Comparison of ENCODE assay signal across 16 cellular contexts in the genomic region with DNA sequence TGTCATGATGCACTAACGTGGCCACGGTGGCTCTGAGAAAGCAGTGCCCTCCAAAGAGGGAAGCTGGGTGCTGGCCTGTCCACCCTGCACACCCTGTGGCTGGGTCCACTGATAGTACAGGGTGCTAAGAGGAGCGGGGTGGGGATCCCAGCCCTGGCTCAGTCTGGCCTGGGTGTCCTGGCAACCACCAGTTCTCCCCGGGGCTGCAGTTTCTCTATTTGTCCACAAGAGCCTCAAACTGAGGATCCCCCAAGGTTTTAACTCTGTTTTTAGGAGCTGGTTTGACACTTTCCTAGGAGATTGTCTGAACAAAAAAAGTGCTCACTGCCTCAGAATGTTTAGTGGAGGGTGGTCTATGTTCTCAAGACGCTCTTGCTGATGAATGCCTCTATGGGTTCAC. TPM values are rescaled to one million over a fixed set of nuclear protein-coding genes. Genes with fewer than 3 reads are reported as not detected.
DNase-seq lines count a peak whose midpoint lies in the region; ATAC-seq and TF ChIP-seq lines count a peak whose summit lies in the region.
"Had no signal": no experiment of that assay in that cellular context is flagged by ENCODE, and none has a peak within 500 bp of the region (broad histone marks: within the 10 kb centered on the region; RNA-seq: fewer than 3 reads in every experiment).

No MANE protein-coding gene starts in this region.

- H3F3A ChIP-seq in Loucy (ENCODE audit: low read depth), result no peaks in the 10 kb centered on the region

- no peaks in the 10 kb centered on the region for H3K27me3 ChIP-seq in Loucy (ENCODE audit: insufficient read depth, low read length, poor library complexity, severe bottlenecking)
- peaks cover 67% of the 10 kb centered on the region for H3K27me3 ChIP-seq in endodermal cell (ENCODE audit: control insufficient read depth, insufficient read depth, low read length, poor library complexity, severe bottlenecking)
- H3K27me3 ChIP-seq in osteoblast (ENCODE audit: insufficient read depth, low read length), result peaks cover 26% of the 10 kb centered on the region
- H3K27me3 ChIP-seq in heart left ventricle, result no peaks in the 10 kb centered on the region

- intact Hi-C loops in activated CD4-positive, alpha-beta T cell treated with anti-CD3 and anti-CD28 coated beads for 36 hours (cut with DNase I, micrococcal nuclease), result no loop called here
- intact Hi-C loops in heart left ventricle (cut with DNase I), result no loop called here
- intact Hi-C loops in activated T-helper 1 cell treated with anti-CD3 and anti-CD28 coated beads, Interleukin-12 subunit alpha, Interleukin-12 subunit beta, Interleukin-2, Interleukin-4 antibody, amounts not matched to agents 30 ng/mL and 10 ng/mL and 1 ng/mL, durations not matched to agents 14 hours and 24 hours and 36 hours (cut with micrococcal nuclease), result no loop called here

- peak; percentile 27 for ATAC-seq in activated CD4-positive, alpha-beta T cell treated with anti-CD3 and anti-CD28 coated beads for 36 hours
- ATAC-seq in heart left ventricle, result no peak

- H2AFZ ChIP-seq in Loucy (ENCODE audit: low read length), result no peak overlapping the region
- H2AFZ ChIP-seq in osteoblast (ENCODE audit: low read length), result no peak overlapping the region

- 72 to 89% methylated on average over 4 to 5 of the region's 5 CpGs for WGBS in endodermal cell (ENCODE audit: insufficient coverage in 1 of 2, insufficient read length in 1 of 2), 2 experiments
- WGBS in heart left ventricle, 4 donors, result 79 to 87% (median 82%) methylated on average over 5 of the region's 5 CpGs

- no peaks in the 10 kb centered on the region for H3K27me3 Mint-ChIP-seq in activated CD4-positive, alpha-beta T cell treated with anti-CD3 and anti-CD28 coated beads for 36 hours
- peaks cover 67% of the 10 kb centered on the region for H3K27me3 Mint-ChIP-seq in endodermal cell (ENCODE audit: insufficient read depth)
- no peaks in the 10 kb centered on the region for H3K27me3 Mint-ChIP-seq in activated T-helper 1 cell treated with anti-CD3 and anti-CD28 coated beads, Interleukin-12 subunit alpha, Interleukin-12 subunit beta, Interleukin-2, Interleukin-4 antibody, amounts not matched to agents 30 ng/mL and 10 ng/mL and 1 ng/mL, durations not matched to agents 14 hours and 24 hours and 36 hours (ENCODE audit: insufficient read depth)
- H3K27me3 Mint-ChIP-seq in activated T-cell treated with anti-CD3 and anti-CD28 coated beads, Interleukin-2, amount 50 U/mL, for 24 hours, result no peaks in the 10 kb centered on the region

- H3K9me2 ChIP-seq in Loucy (replicated peaks; ENCODE audit: low read depth, low read length), result no peaks in the 10 kb centered on the region

- peak; percentile 42 for DNase-seq in activated CD4-positive, alpha-beta T cell treated with anti-CD3 and anti-CD28 coated beads for 36 hours
- DNase-seq in activated CD4-positive, alpha-beta T cell treated with anti-CD3 and anti-CD28 coated beads, Interleukin-2, amount 50 U/mL, for 48 hours, result no peak
- DNase-seq in endodermal cell, result no peak
- DNase-seq in osteoblast (ENCODE audit: insufficient read length, low spot score, missing footprints), result peak; percentile 77
- DNase-seq in heart left ventricle, result no peak
- no peak for DNase-seq in activated T-helper 1 cell treated with anti-CD3 and anti-CD28 coated beads, Interleukin-12 subunit alpha, Interleukin-12 subunit beta, Interleukin-2, Interleukin-4 antibody, amounts not matched to agents 30 ng/mL and 10 ng/mL and 1 ng/mL, durations not matched to agents 14 hours and 24 hours and 36 hours (ENCODE audit: low spot score)
- DNase-seq in activated T-cell treated with anti-CD3 and anti-CD28 coated beads, Interleukin-2, amount 50 U/mL, for 24 hours, result no peak
- DNase-seq: activated CD4-positive, CD25-positive, alpha-beta regulatory T cell treated with anti-CD3 and anti-CD28 coated beads, Interleukin-2, amount 50 U/mL, for 72 hours; activated T-cell treated with anti-CD3 and anti-CD28 coated beads, Interleukin-2, amount 50 U/mL, for 72 hours; dermis blood vessel endothelial cell; NCI-H1436; NCI-H446; OCI-M1; stimulated activated CD4-positive, alpha-beta T cell treated with anti-CD3 and anti-CD28 coated beads, Interleukin-12 subunit alpha, Interleukin-12 subunit beta, amount 100 ng/mL, for 4 hours had no signal

- TF ChIP-seq POLR2A in heart left ventricle (IDR thresholded peaks at IDR 0.05), result no peak

- POLR2A ChIA-PET in activated CD4-positive, alpha-beta T cell treated with anti-CD3 and anti-CD28 coated beads for 36 hours (lab: Charles Lee), result no interaction called here

- H3K4me3 Mint-ChIP-seq in activated CD4-positive, alpha-beta T cell treated with anti-CD3 and anti-CD28 coated beads for 36 hours, result no peak overlapping the region
- no peak overlapping the region for H3K4me3 Mint-ChIP-seq in endodermal cell
- H3K4me3 Mint-ChIP-seq in activated T-helper 1 cell treated with anti-CD3 and anti-CD28 coated beads, Interleukin-12 subunit alpha, Interleukin-12 subunit beta, Interleukin-2, Interleukin-4 antibody, amounts not matched to agents 30 ng/mL and 10 ng/mL and 1 ng/mL, durations not matched to agents 14 hours and 24 hours and 36 hours, result no peak overlapping the region
- no peak overlapping the region for H3K4me3 Mint-ChIP-seq in activated T-cell treated with anti-CD3 and anti-CD28 coated beads, Interleukin-2, amount 50 U/mL, for 24 hours
- H3K4me3 Mint-ChIP-seq: activated T-cell treated with anti-CD3 and anti-CD28 coated beads, Interleukin-2, amount 50 U/mL, for 72 hours had no signal

- H3K9ac ChIP-seq in Loucy (ENCODE audit: low read depth, low read length, poor library complexity, severe bottlenecking) (no peak overlapping the region), endodermal cell (ENCODE audit: extremely low read depth, low read length, poor library complexity, severe bottlenecking) (no peak overlapping the region)

- H3K4me2 ChIP-seq in Loucy (ENCODE audit: low read depth, low read length, poor library complexity, severe bottlenecking), result no peak overlapping the region
- H3K4me2 ChIP-seq in osteoblast (ENCODE audit: insufficient read depth, low read length), result no peak overlapping the region

- no peaks in the 10 kb centered on the region for H3K9me3 ChIP-seq in Loucy (ENCODE audit: insufficient read depth, low read depth, low read length)
- H3K9me3 ChIP-seq in endodermal cell (ENCODE audit: control insufficient read depth, low read length), result no peaks in the 10 kb centered on the region
- H3K9me3 ChIP-seq in osteoblast (ENCODE audit: low read depth, low read length), result no peaks in the 10 kb centered on the region
- H3K9me3 ChIP-seq in heart left ventricle, result no peaks in the 10 kb centered on the region

- no peaks in the 10 kb centered on the region for H3K36me3 ChIP-seq in Loucy (ENCODE audit: insufficient read depth, low read length)
- no peaks in the 10 kb centered on the region for H3K36me3 ChIP-seq in endodermal cell (ENCODE audit: control insufficient read depth, insufficient read depth, low read length)
- no peaks in the 10 kb centered on the region for H3K36me3 ChIP-seq in osteoblast (ENCODE audit: insufficient read depth, low read length)
- H3K36me3 ChIP-seq in heart left ventricle, result no peaks in the 10 kb centered on the region

- H3K79me2 ChIP-seq in Loucy (ENCODE audit: insufficient read depth, low read length), result no peaks in the 10 kb centered on the region
- no peaks in the 10 kb centered on the region for H3K79me2 ChIP-seq in osteoblast (ENCODE audit: insufficient read depth, low read length)

- TF ChIP-seq CTCF in Loucy (conservative IDR thresholded peaks at IDR 0.05; ENCODE audit: low read length) (peak; percentile 40), endodermal cell (conservative IDR thresholded peaks at IDR 0.05) (peak; percentile 61), osteoblast (IDR thresholded peaks at IDR 0.05; ENCODE audit: extremely low read depth, low read depth, low read length) (peak; percentile 29), heart left ventricle (IDR thresholded peaks at IDR 0.05) (no peak)

- CTCF ChIA-PET in activated CD4-positive, alpha-beta T cell treated with anti-CD3 and anti-CD28 coated beads for 36 hours (lab: Charles Lee), result interaction anchor here (0.6 to 3.4 kb wide), 5 partner anchors 9 to 104 kb away, joined by 3 to 35 read pairs (median 7); no protein-coding TSS in a partner anchor

- no peaks in the 10 kb centered on the region for H4K20me1 ChIP-seq in Loucy (ENCODE audit: insufficient read depth, low read length, poor library complexity, severe bottlenecking)
- no peaks in the 10 kb centered on the region for H4K20me1 ChIP-seq in osteoblast (ENCODE audit: insufficient read depth, low read length)

- H3K27ac ChIP-seq in endodermal cell (ENCODE audit: low read depth, low read length), result no peak overlapping the region
- no peak overlapping the region for H3K27ac ChIP-seq in osteoblast (ENCODE audit: low read depth, low read length)
- no peak overlapping the region for H3K27ac ChIP-seq in heart left ventricle

- H3K36me3 Mint-ChIP-seq in activated CD4-positive, alpha-beta T cell treated with anti-CD3 and anti-CD28 coated beads for 36 hours (ENCODE audit: low read depth), result peaks cover 2% of the 10 kb centered on the region
- no peaks in the 10 kb centered on the region for H3K36me3 Mint-ChIP-seq in endodermal cell (ENCODE audit: low read depth)
- no peaks in the 10 kb centered on the region for H3K36me3 Mint-ChIP-seq in activated T-helper 1 cell treated with anti-CD3 and anti-CD28 coated beads, Interleukin-12 subunit alpha, Interleukin-12 subunit beta, Interleukin-2, Interleukin-4 antibody, amounts not matched to agents 30 ng/mL and 10 ng/mL and 1 ng/mL, durations not matched to agents 14 hours and 24 hours and 36 hours (ENCODE audit: low read depth)
- H3K36me3 Mint-ChIP-seq in activated T-cell treated with anti-CD3 and anti-CD28 coated beads, Interleukin-2, amount 50 U/mL, for 24 hours (ENCODE audit: low read depth), result no peaks in the 10 kb centered on the region

- no peaks in the 10 kb centered on the region for H3K9me3 Mint-ChIP-seq in activated CD4-positive, alpha-beta T cell treated with anti-CD3 and anti-CD28 coated beads for 36 hours (ENCODE audit: low read depth)
- H3K9me3 Mint-ChIP-seq in endodermal cell, result no peaks in the 10 kb centered on the region
- no peaks in the 10 kb centered on the region for H3K9me3 Mint-ChIP-seq in activated T-helper 1 cell treated with anti-CD3 and anti-CD28 coated beads, Interleukin-12 subunit alpha, Interleukin-12 subunit beta, Interleukin-2, Interleukin-4 antibody, amounts not matched to agents 30 ng/mL and 10 ng/mL and 1 ng/mL, durations not matched to agents 14 hours and 24 hours and 36 hours
- no peaks in the 10 kb centered on the region for H3K9me3 Mint-ChIP-seq in activated T-cell treated with anti-CD3 and anti-CD28 coated beads, Interleukin-2, amount 50 U/mL, for 24 hours
- H3K9me3 Mint-ChIP-seq: activated T-cell treated with anti-CD3 and anti-CD28 coated beads, Interleukin-2, amount 50 U/mL, for 72 hours had no signal

- peaks cover 81% of the 10 kb centered on the region for H3K4me1 Mint-ChIP-seq in activated CD4-positive, alpha-beta T cell treated with anti-CD3 and anti-CD28 coated beads for 36 hours
- H3K4me1 Mint-ChIP-seq in endodermal cell, result peaks cover 14% of the 10 kb centered on the region
- H3K4me1 Mint-ChIP-seq in activated T-helper 1 cell treated with anti-CD3 and anti-CD28 coated beads, Interleukin-12 subunit alpha, Interleukin-12 subunit beta, Interleukin-2, Interleukin-4 antibody, amounts not matched to agents 30 ng/mL and 10 ng/mL and 1 ng/mL, durations not matched to agents 14 hours and 24 hours and 36 hours (ENCODE audit: low read depth), result peaks cover 20% of the 10 kb centered on the region
- peaks cover 76% of the 10 kb centered on the region for H3K4me1 Mint-ChIP-seq in activated T-cell treated with anti-CD3 and anti-CD28 coated beads, Interleukin-2, amount 50 U/mL, for 24 hours (ENCODE audit: low read depth)

- peak overlapping the region; percentile 38 for H3K27ac Mint-ChIP-seq in activated CD4-positive, alpha-beta T cell treated with anti-CD3 and anti-CD28 coated beads for 36 hours
- no peak overlapping the region for H3K27ac Mint-ChIP-seq in endodermal cell
- H3K27ac Mint-ChIP-seq in activated T-helper 1 cell treated with anti-CD3 and anti-CD28 coated beads, Interleukin-12 subunit alpha, Interleukin-12 subunit beta, Interleukin-2, Interleukin-4 antibody, amounts not matched to agents 30 ng/mL and 10 ng/mL and 1 ng/mL, durations not matched to agents 14 hours and 24 hours and 36 hours, result no peak overlapping the region
- no peak overlapping the region for H3K27ac Mint-ChIP-seq in activated T-cell treated with anti-CD3 and anti-CD28 coated beads, Interleukin-2, amount 50 U/mL, for 24 hours
- H3K27ac Mint-ChIP-seq: activated T-cell treated with anti-CD3 and anti-CD28 coated beads, Interleukin-2, amount 50 U/mL, for 72 hours had no signal

- peaks cover 7% of the 10 kb centered on the region for H3K4me1 ChIP-seq in Loucy (ENCODE audit: insufficient read depth, low read length, poor library complexity, severe bottlenecking)
- peaks cover 13% of the 10 kb centered on the region for H3K4me1 ChIP-seq in endodermal cell (ENCODE audit: control insufficient read depth, insufficient read depth, low read length)
- no peaks in the 10 kb centered on the region for H3K4me1 ChIP-seq in osteoblast (ENCODE audit: insufficient read depth, low read length)
- peaks cover 0 to 25% (median 0%) of the 10 kb centered on the region in 12 donors for H3K4me1 ChIP-seq in heart left ventricle

- no peak overlapping the region for H3K4me3 ChIP-seq in Loucy (ENCODE audit: low read length, poor library complexity, severe bottlenecking)
- H3K4me3 ChIP-seq in endodermal cell (ENCODE audit: low read length), result no peak overlapping the region
- H3K4me3 ChIP-seq in osteoblast (ENCODE audit: insufficient read depth, low read length), result no peak overlapping the region
- H3K4me3 ChIP-seq in heart left ventricle, result no peak overlapping the region

RNA-seq across cellular contexts. Expression of a gene that starts 29.0 kb away (rescaled TPM):
- total RNA-seq in activated CD4-positive, alpha-beta T cell treated with anti-CD3 and anti-CD28 coated beads for 36 hours, result under 1 TPM; 0.78 to 0.81 TPM
- total RNA-seq in endodermal cell (not detected), osteoblast (not detected in 2 replicates), heart left ventricle (under 1 TPM in 2 of 9 donors, not detected in 7; 0.16 to 0.20 TPM)
- polyA plus RNA-seq in endodermal cell (2013, experiment 1 of 2), result 0.32 TPM
- 0.62 TPM for polyA plus RNA-seq in endodermal cell (2013, experiment 2 of 2)
- under 1 TPM in 1 of 2 donors, not detected in 1; 0.01 TPM for polyA plus RNA-seq in heart left ventricle
- 1.9 and 2.3 TPM in 2 replicates for total RNA-seq in activated T-helper 1 cell treated with anti-CD3 and anti-CD28 coated beads, Interleukin-12 subunit alpha, Interleukin-12 subunit beta, Interleukin-2, Interleukin-4 antibody, amounts not matched to agents 30 ng/mL and 10 ng/mL and 1 ng/mL, durations not matched to agents 14 hours and 24 hours and 36 hours
- total RNA-seq: dermis blood vessel endothelial cell, subcutaneous adipose tissue had no signal

Comparison
In these comparisons a context has a peak if more than half of its experiments do, and no peak if none do; other contexts are left out.
1. DNase-seq: peak in activated CD4-positive, alpha-beta T cell treated with anti-CD3 and anti-CD28 coated beads for 36 hours (single experiment) and osteoblast (single experiment); none in activated CD4-positive, alpha-beta T cell treated with anti-CD3 and anti-CD28 coated beads, Interleukin-2, amount 50 U/mL, for 48 hours (0 of 2), endodermal cell (single experiment), heart left ventricle (0 of 5), activated T-helper 1 cell treated with anti-CD3 and anti-CD28 coated beads, Interleukin-12 subunit alpha, Interleukin-12 subunit beta, Interleukin-2, Interleukin-4 antibody, amounts not matched to agents 30 ng/mL and 10 ng/mL and 1 ng/mL, durations not matched to agents 14 hours and 24 hours and 36 hours (single experiment) and activated T-cell treated with anti-CD3 and anti-CD28 coated beads, Interleukin-2, amount 50 U/mL, for 24 hours (single experiment).
2. CTCF ChIP-seq: peak in Loucy (single experiment), endodermal cell (single experiment) and osteoblast (single experiment); none in heart left ventricle (0 of 12).